Comparison of ENCODE assay signal across 8 cellular contexts in the genomic region with DNA sequence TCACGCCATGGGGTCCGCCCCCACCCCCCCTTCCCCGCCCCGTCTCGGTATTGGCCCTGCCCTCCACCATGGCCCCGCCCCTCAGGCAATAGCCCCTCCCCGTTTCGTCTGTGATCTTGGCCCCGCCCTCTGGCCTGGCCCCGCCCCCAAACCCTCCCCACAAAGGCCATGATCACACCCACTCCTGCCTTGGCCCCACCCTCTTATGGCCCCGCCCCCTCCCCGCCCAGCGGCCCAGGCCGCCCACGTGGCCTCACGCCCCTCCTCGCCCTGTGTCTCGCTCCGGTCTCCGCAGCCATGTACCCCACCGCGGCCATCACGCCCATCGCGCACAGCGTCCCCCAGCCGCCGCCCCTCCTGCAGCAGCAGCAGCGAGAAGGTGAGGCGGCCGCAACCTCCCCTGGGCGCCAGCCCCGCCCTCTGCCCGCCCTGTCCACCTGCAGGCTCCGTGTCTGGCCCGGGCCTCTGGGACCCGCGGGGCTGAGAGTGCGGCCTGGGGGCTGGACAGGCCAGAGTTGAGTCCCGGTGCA.
DNase-seq lines count a peak whose midpoint lies in the region; ATAC-seq and TF ChIP-seq lines count a peak whose summit lies in the region.

No MANE protein-coding gene starts in this region.

- DNase-seq in Caki2 (ENCODE audit: low read depth) = peak; percentile 62
- peak; percentile 59 for DNase-seq in T follicular helper cell (ENCODE audit: low read depth)
- DNase-seq in effector memory CD8-positive, alpha-beta T cell = peak in 2 of 3 experiments; percentile 16 to 28
- peak in 1 of 5 donors; percentile 95 for DNase-seq in ovary
- no peak for DNase-seq in GOT3 (lab: John Stamatoyannopoulos, UW)
- DNase-seq in tibial nerve (ENCODE audit: low spot score in 2 of 2) = no peak
- DNase-seq in KG1 (lab: John Stamatoyannopoulos, UW) = no peak

- peak; percentile 14 for ATAC-seq in effector memory CD8-positive, alpha-beta T cell (replicated peaks)
- no peak for ATAC-seq in GM19452 (IDR thresholded peaks at IDR 0.05; ENCODE audit: unreplicated experiment)

- H3K9me3 Mint-ChIP-seq in effector memory CD8-positive, alpha-beta T cell = no peaks in the 10 kb centered on the region

- TF ChIP-seq EP300 in ovary (IDR thresholded peaks at IDR 0.05) (no peak), tibial nerve (IDR thresholded peaks at IDR 0.05) (no peak)

- no peak for TF ChIP-seq CTCF in ovary (IDR thresholded peaks at IDR 0.05)
- TF ChIP-seq CTCF in tibial nerve (IDR thresholded peaks at IDR 0.05) = no peak

- in situ Hi-C loops in Caki2 (cut with HindIII; ENCODE audit: low pct_unique_long_range_greater_than_20kb, low sequenced_read_pairs) = no loop called here

- H3K9me3 ChIP-seq in ovary (no peaks in the 10 kb centered on the region), tibial nerve (no peaks in the 10 kb centered on the region)

- no peak for TF ChIP-seq POLR2A in ovary (IDR thresholded peaks at IDR 0.05)
- no peak for TF ChIP-seq POLR2A in tibial nerve (IDR thresholded peaks at IDR 0.05)

- WGBS in ovary, 3 donors = 1 to 3% (median 2%) methylated on average over 24 to 40 of the region's 40 CpGs
- 0 to 4% methylated on average over 6 to 23 of the region's 40 CpGs for WGBS in tibial nerve, 2 donors

- H3K4me3 ChIP-seq in ovary (peak overlapping the region; percentile 40), tibial nerve (peak overlapping the region in 1 of 4 donors; percentile 7)

- H3K4me1 Mint-ChIP-seq in effector memory CD8-positive, alpha-beta T cell (ENCODE audit: low read depth in 2 of 2) = peaks cover 4 to 10% of the 10 kb centered on the region in 2 donors

- H3K4me3 Mint-ChIP-seq in effector memory CD8-positive, alpha-beta T cell = peak overlapping the region in 1 of 2 donors; percentile 25

- H3K36me3 Mint-ChIP-seq in effector memory CD8-positive, alpha-beta T cell (ENCODE audit: insufficient read depth) = no peaks in the 10 kb centered on the region

- H3K27ac ChIP-seq in ovary = peak overlapping the region in 1 of 2 donors; percentile 26
- no peak overlapping the region for H3K27ac ChIP-seq in tibial nerve

- intact Hi-C loops in ovary (cut with DNase I) = no loop called here

- peaks cover 18 to 41% of the 10 kb centered on the region in 2 donors for H3K27me3 Mint-ChIP-seq in effector memory CD8-positive, alpha-beta T cell

- H3K36me3 ChIP-seq in ovary = no peaks in the 10 kb centered on the region
- H3K36me3 ChIP-seq in tibial nerve = no peaks in the 10 kb centered on the region

- no peak overlapping the region for H3K27ac Mint-ChIP-seq in effector memory CD8-positive, alpha-beta T cell

- H3K27me3 ChIP-seq in ovary (no peaks in the 10 kb centered on the region), tibial nerve (peaks cover 0 to 86% of the 10 kb centered on the region in 2 donors)

- no peaks in the 10 kb centered on the region for H3K4me1 ChIP-seq in ovary (ENCODE audit: insufficient read depth)
- H3K4me1 ChIP-seq in tibial nerve = peaks cover 0 to 23% (median 4%) of the 10 kb centered on the region in 4 donors

Comparison
In these comparisons a context has a peak if more than half of its experiments do, and no peak if none do; other contexts are left out.
1. DNase-seq: peak in Caki2 (single experiment), T follicular helper cell (single experiment) and effector memory CD8-positive, alpha-beta T cell (2 of 3); none in GOT3 (single experiment), tibial nerve (0 of 2) and KG1 (single experiment).